17 cellular contexts compared by ENCODE assay signal in genomic region chr17:63820963-63821561, GRCh38. TPM values are rescaled to one million over a fixed set of nuclear protein-coding genes. Genes with fewer than 3 reads are reported as not detected.
A peak's percentile ranks its signal among the peaks of the same experiment; 100 is the strongest.
DNase-seq lines count a peak whose midpoint lies in the region; ATAC-seq and TF ChIP-seq lines count a peak whose summit lies in the region.
"Had no signal": no experiment of that assay in that cellular context is flagged by ENCODE, and none has a peak within 500 bp of the region (broad histone marks: within the 10 kb centered on the region; RNA-seq: fewer than 3 reads in every experiment).

No MANE protein-coding gene starts in this region.

- peak overlapping the region in 2 of 3 donors; percentile 15 to 22 for H3K27ac Mint-ChIP-seq in CD4-positive, CD25-positive, alpha-beta regulatory T cell
- peak overlapping the region; percentile 2 for H3K27ac Mint-ChIP-seq in activated T-helper 2 cell treated with anti-CD3 and anti-CD28 coated beads, Interferon-gamma antibody, Interleukin-2, Interleukin-4, amounts not matched to agents 10 μg/mL and 5 μg/mL and 100 μg/mL, durations not matched to agents 14 hours and 24 hours and 36 hours
- H3K27ac Mint-ChIP-seq in natural killer cell treated with Interleukin-12 subunit alpha and Interleukin-12 subunit beta and Interleukin-15 and Interleukin-18, amount 100 ng/mL, for 72 hours = peak overlapping the region; percentile 70 to 92

- peaks cover 8% of the 10 kb centered on the region for H3K4me1 ChIP-seq in CD4-positive, CD25-positive, alpha-beta regulatory T cell (ENCODE audit: control insufficient read depth, insufficient read depth, low read length, poor library complexity, severe bottlenecking)
- peaks cover 8% of the 10 kb centered on the region for H3K4me1 ChIP-seq in PC-9 (replicated peaks; ENCODE audit: insufficient read depth)
- H3K4me1 ChIP-seq: testis had no signal

- POLR2A ChIA-PET in PC-9 (lab: Charles Lee; ENCODE audit: unreplicated experiment) = no interaction called here

- H3K27me3 Mint-ChIP-seq in CD4-positive, CD25-positive, alpha-beta regulatory T cell = no peaks in the 10 kb centered on the region
- no peaks in the 10 kb centered on the region for H3K27me3 Mint-ChIP-seq in activated T-helper 2 cell treated with anti-CD3 and anti-CD28 coated beads, Interferon-gamma antibody, Interleukin-2, Interleukin-4, amounts not matched to agents 10 μg/mL and 5 μg/mL and 100 μg/mL, durations not matched to agents 14 hours and 24 hours and 36 hours (ENCODE audit: low read depth)
- no peaks in the 10 kb centered on the region for H3K27me3 Mint-ChIP-seq in natural killer cell treated with Interleukin-12 subunit alpha and Interleukin-12 subunit beta and Interleukin-15 and Interleukin-18, amount 100 ng/mL, for 72 hours

- no peak overlapping the region for H3K4me2 ChIP-seq in PC-9

- peak; percentile 5 for TF ChIP-seq POLR2A in GM19099 (IDR thresholded peaks at IDR 0.05; ENCODE audit: extremely low read depth, insufficient read length, low read depth)

- no TSS peak for BruUV-seq in PC-9 (replicated peaks; lab: Mats Ljungman, UMichigan)

- no peak for TF ChIP-seq CTCF in PC-9 (conservative IDR thresholded peaks at IDR 0.05)

- H3K27ac ChIP-seq in CD4-positive, CD25-positive, alpha-beta regulatory T cell (ENCODE audit: insufficient read depth, low read length, poor library complexity, severe bottlenecking) = no peak overlapping the region
- no peak overlapping the region for H3K27ac ChIP-seq in PC-9
- H3K27ac ChIP-seq: testis had no signal

- peaks cover 60% of the 10 kb centered on the region for H3K36me3 Mint-ChIP-seq in CD4-positive, CD25-positive, alpha-beta regulatory T cell
- H3K36me3 Mint-ChIP-seq in activated T-helper 2 cell treated with anti-CD3 and anti-CD28 coated beads, Interferon-gamma antibody, Interleukin-2, Interleukin-4, amounts not matched to agents 10 μg/mL and 5 μg/mL and 100 μg/mL, durations not matched to agents 14 hours and 24 hours and 36 hours (ENCODE audit: low read depth) = peaks cover 96% of the 10 kb centered on the region
- H3K36me3 Mint-ChIP-seq in natural killer cell treated with Interleukin-12 subunit alpha and Interleukin-12 subunit beta and Interleukin-15 and Interleukin-18, amount 100 ng/mL, for 72 hours = peaks cover 49% of the 10 kb centered on the region

- peaks cover 0 to 26% (median 14%) of the 10 kb centered on the region in 4 donors for H3K4me1 Mint-ChIP-seq in CD4-positive, CD25-positive, alpha-beta regulatory T cell
- peaks cover 25% of the 10 kb centered on the region for H3K4me1 Mint-ChIP-seq in activated T-helper 2 cell treated with anti-CD3 and anti-CD28 coated beads, Interferon-gamma antibody, Interleukin-2, Interleukin-4, amounts not matched to agents 10 μg/mL and 5 μg/mL and 100 μg/mL, durations not matched to agents 14 hours and 24 hours and 36 hours (ENCODE audit: low read depth)
- H3K4me1 Mint-ChIP-seq in natural killer cell treated with Interleukin-12 subunit alpha and Interleukin-12 subunit beta and Interleukin-15 and Interleukin-18, amount 100 ng/mL, for 72 hours (ENCODE audit: low read depth in 2 of 2) = peaks cover 36 to 38% of the 10 kb centered on the region in 2 donors

- ATAC-seq in CD4-positive, CD25-positive, alpha-beta regulatory T cell (ENCODE audit: low read depth in 2 of 2) = no peak
- ATAC-seq in natural killer cell treated with Interleukin-12 subunit alpha and Interleukin-12 subunit beta and Interleukin-15 and Interleukin-18, amount 100 ng/mL, for 72 hours = no peak
- ATAC-seq in GM19452 (IDR thresholded peaks at IDR 0.05; ENCODE audit: unreplicated experiment) = no peak
- no peak for ATAC-seq in GM21381 (IDR thresholded peaks at IDR 0.05; ENCODE audit: unreplicated experiment)
- ATAC-seq: left ventricle myocardium superior had no signal

- H3K9me3 Mint-ChIP-seq in CD4-positive, CD25-positive, alpha-beta regulatory T cell = no peaks in the 10 kb centered on the region
- H3K9me3 Mint-ChIP-seq in activated T-helper 2 cell treated with anti-CD3 and anti-CD28 coated beads, Interferon-gamma antibody, Interleukin-2, Interleukin-4, amounts not matched to agents 10 μg/mL and 5 μg/mL and 100 μg/mL, durations not matched to agents 14 hours and 24 hours and 36 hours = no peaks in the 10 kb centered on the region
- H3K9me3 Mint-ChIP-seq in natural killer cell treated with Interleukin-12 subunit alpha and Interleukin-12 subunit beta and Interleukin-15 and Interleukin-18, amount 100 ng/mL, for 72 hours = no peaks in the 10 kb centered on the region

- no peak for DNase-seq in CD4-positive, CD25-positive, alpha-beta regulatory T cell
- DNase-seq in activated T-helper 2 cell treated with anti-CD3 and anti-CD28 coated beads, Interferon-gamma antibody, Interleukin-2, Interleukin-4, amounts not matched to agents 10 μg/mL and 5 μg/mL and 100 μg/mL, durations not matched to agents 14 hours and 24 hours and 36 hours (ENCODE audit: low spot score) = no peak
- no peak for DNase-seq in natural killer cell treated with Interleukin-12 subunit alpha and Interleukin-12 subunit beta and Interleukin-15 and Interleukin-18, amount 100 ng/mL, for 72 hours (ENCODE audit: low spot score)
- no peak for DNase-seq in PC-9
- DNase-seq: activated CD8-positive, alpha-beta memory T cell treated with anti-CD3 and anti-CD28 coated beads, Interleukin-2, amount 50 U/mL, for 4 hours; amygdala; C1 segment of cervical spinal cord; GOT3; left ventricle myocardium superior; NCI-H2081 treated with DMSO at 0.1 percent for 48 hours; NCI-H526 treated with DMSO at 0.1 percent for 48 hours; OCI-M1; retina; testis had no signal

- no peaks in the 10 kb centered on the region for H3K9me3 ChIP-seq in CD4-positive, CD25-positive, alpha-beta regulatory T cell (ENCODE audit: control insufficient read depth in 2 of 2, low read length in 2 of 2)
- no peaks in the 10 kb centered on the region for H3K9me3 ChIP-seq in PC-9 (ENCODE audit: insufficient read depth, low read depth)
- H3K9me3 ChIP-seq: testis had no signal

- peaks cover 90% of the 10 kb centered on the region for H3K36me3 ChIP-seq in CD4-positive, CD25-positive, alpha-beta regulatory T cell (ENCODE audit: control insufficient read depth, insufficient read depth, low read length)
- peaks cover 67% of the 10 kb centered on the region for H3K36me3 ChIP-seq in PC-9 (ENCODE audit: low read depth)

- H3K27me3 ChIP-seq in CD4-positive, CD25-positive, alpha-beta regulatory T cell (ENCODE audit: control insufficient read depth, insufficient read depth, low read length) = no peaks in the 10 kb centered on the region
- no peaks in the 10 kb centered on the region for H3K27me3 ChIP-seq in PC-9 (ENCODE audit: insufficient read depth, low read depth)
- H3K27me3 ChIP-seq: testis had no signal

- intact Hi-C loops in activated T-helper 2 cell treated with anti-CD3 and anti-CD28 coated beads, Interferon-gamma antibody, Interleukin-2, Interleukin-4, amounts not matched to agents 10 μg/mL and 5 μg/mL and 100 μg/mL, durations not matched to agents 14 hours and 24 hours and 36 hours (cut with micrococcal nuclease) = no loop called here
- intact Hi-C loops in PC-9 (cut with micrococcal nuclease; ENCODE audit: unreplicated experiment) = no loop called here

- peaks cover 24% of the 10 kb centered on the region for H3K79me2 ChIP-seq in PC-9 (ENCODE audit: low read depth)

- H3K9me2 ChIP-seq in PC-9 (ENCODE audit: insufficient read depth) = no peaks in the 10 kb centered on the region

- peak overlapping the region in 1 of 4 donors; percentile 66 for H3K4me3 Mint-ChIP-seq in CD4-positive, CD25-positive, alpha-beta regulatory T cell
- peak overlapping the region; percentile 38 for H3K4me3 Mint-ChIP-seq in activated T-helper 2 cell treated with anti-CD3 and anti-CD28 coated beads, Interferon-gamma antibody, Interleukin-2, Interleukin-4, amounts not matched to agents 10 μg/mL and 5 μg/mL and 100 μg/mL, durations not matched to agents 14 hours and 24 hours and 36 hours (ENCODE audit: low read depth)
- no peak overlapping the region for H3K4me3 Mint-ChIP-seq in natural killer cell treated with Interleukin-12 subunit alpha and Interleukin-12 subunit beta and Interleukin-15 and Interleukin-18, amount 100 ng/mL, for 72 hours

- CTCF ChIA-PET in PC-9 (lab: Charles Lee) = no interaction called here

- H3F3A ChIP-seq in PC-9 (ENCODE audit: insufficient read depth, low read depth) = peaks cover 61% of the 10 kb centered on the region

- no peak overlapping the region for H2AFZ ChIP-seq in PC-9

- no peak overlapping the region for H3K4me3 ChIP-seq in CD4-positive, CD25-positive, alpha-beta regulatory T cell (ENCODE audit: low read depth, low read length)
- H3K4me3 ChIP-seq in PC-9 = no peak overlapping the region
- H3K4me3 ChIP-seq: testis had no signal

- peaks cover 46% of the 10 kb centered on the region for H4K20me1 ChIP-seq in PC-9 (ENCODE audit: insufficient read depth)

RNA-seq across cellular contexts. Expression of gene PSMC5, which starts 6.2 kb away (rescaled TPM):
- 84.8 TPM for total RNA-seq in CD4-positive, CD25-positive, alpha-beta regulatory T cell
- polyA plus RNA-seq in CD4-positive, CD25-positive, alpha-beta regulatory T cell = 100 to 1,000 TPM; 140 to 222 (median 169) TPM
- total RNA-seq in activated T-helper 2 cell treated with anti-CD3 and anti-CD28 coated beads, Interferon-gamma antibody, Interleukin-2, Interleukin-4, amounts not matched to agents 10 μg/mL and 5 μg/mL and 100 μg/mL, durations not matched to agents 14 hours and 24 hours and 36 hours = 185 and 204 TPM in 2 replicates
- total RNA-seq in natural killer cell treated with Interleukin-12 subunit alpha and Interleukin-12 subunit beta and Interleukin-15 and Interleukin-18, amount 100 ng/mL, for 72 hours = 100 to 1,000 TPM; 163 to 202 TPM
- 128 and 150 TPM in 2 replicates for total RNA-seq in PC-9 (2021)

RNA-seq across cellular contexts. Expression of gene FTSJ3, which starts 6.4 kb away (rescaled TPM):
- 39.4 TPM for total RNA-seq in CD4-positive, CD25-positive, alpha-beta regulatory T cell
- polyA plus RNA-seq in CD4-positive, CD25-positive, alpha-beta regulatory T cell = 10 to 100 TPM; 19.9 to 25.0 (median 23.1) TPM
- total RNA-seq in activated T-helper 2 cell treated with anti-CD3 and anti-CD28 coated beads, Interferon-gamma antibody, Interleukin-2, Interleukin-4, amounts not matched to agents 10 μg/mL and 5 μg/mL and 100 μg/mL, durations not matched to agents 14 hours and 24 hours and 36 hours = 75.0 and 80.7 TPM in 2 replicates
- total RNA-seq in natural killer cell treated with Interleukin-12 subunit alpha and Interleukin-12 subunit beta and Interleukin-15 and Interleukin-18, amount 100 ng/mL, for 72 hours = 100 to 1,000 TPM in 1 of 2 donors, 10 to 100 TPM in 1; 74.2 to 116 TPM
- total RNA-seq in PC-9 (2021) = 36.9 and 44.0 TPM in 2 replicates

RNA-seq across cellular contexts. Expression of gene SMARCD2, which starts 21.4 kb away (rescaled TPM):
- 132 TPM for total RNA-seq in CD4-positive, CD25-positive, alpha-beta regulatory T cell
- polyA plus RNA-seq in CD4-positive, CD25-positive, alpha-beta regulatory T cell = 100 to 1,000 TPM; 104 to 149 (median 113) TPM
- 129 and 130 TPM in 2 replicates for total RNA-seq in activated T-helper 2 cell treated with anti-CD3 and anti-CD28 coated beads, Interferon-gamma antibody, Interleukin-2, Interleukin-4, amounts not matched to agents 10 μg/mL and 5 μg/mL and 100 μg/mL, durations not matched to agents 14 hours and 24 hours and 36 hours
- 100 to 1,000 TPM; 102 to 136 TPM for total RNA-seq in natural killer cell treated with Interleukin-12 subunit alpha and Interleukin-12 subunit beta and Interleukin-15 and Interleukin-18, amount 100 ng/mL, for 72 hours
- total RNA-seq in PC-9 (2021) = 73.6 and 98.7 TPM in 2 replicates

RNA-seq across cellular contexts. Expression of gene DDX42, which starts 47.1 kb away (rescaled TPM):
- 94.3 TPM for total RNA-seq in CD4-positive, CD25-positive, alpha-beta regulatory T cell
- 10 to 100 TPM in 2 of 4 donors, 1 to 10 TPM in 2; 8.2 to 14.7 (median 11.4) TPM for polyA plus RNA-seq in CD4-positive, CD25-positive, alpha-beta regulatory T cell
- total RNA-seq in activated T-helper 2 cell treated with anti-CD3 and anti-CD28 coated beads, Interferon-gamma antibody, Interleukin-2, Interleukin-4, amounts not matched to agents 10 μg/mL and 5 μg/mL and 100 μg/mL, durations not matched to agents 14 hours and 24 hours and 36 hours = 138 and 144 TPM in 2 replicates
- total RNA-seq in natural killer cell treated with Interleukin-12 subunit alpha and Interleukin-12 subunit beta and Interleukin-15 and Interleukin-18, amount 100 ng/mL, for 72 hours = 100 to 1,000 TPM; 107 to 161 TPM
- total RNA-seq in PC-9 (2021) = 107 and 130 TPM in 2 replicates

RNA-seq across cellular contexts. Expression of gene CCDC47, which starts 47.7 kb away (rescaled TPM):
- total RNA-seq in CD4-positive, CD25-positive, alpha-beta regulatory T cell = 35.4 TPM
- polyA plus RNA-seq in CD4-positive, CD25-positive, alpha-beta regulatory T cell = 10 to 100 TPM; 35.7 to 47.9 (median 41.3) TPM
- total RNA-seq in activated T-helper 2 cell treated with anti-CD3 and anti-CD28 coated beads, Interferon-gamma antibody, Interleukin-2, Interleukin-4, amounts not matched to agents 10 μg/mL and 5 μg/mL and 100 μg/mL, durations not matched to agents 14 hours and 24 hours and 36 hours = 70.0 and 73.7 TPM in 2 replicates
- total RNA-seq in natural killer cell treated with Interleukin-12 subunit alpha and Interleukin-12 subunit beta and Interleukin-15 and Interleukin-18, amount 100 ng/mL, for 72 hours = 100 to 1,000 TPM in 1 of 2 donors, 10 to 100 TPM in 1; 72.6 to 102 TPM
- 64.0 and 89.3 TPM in 2 replicates for total RNA-seq in PC-9 (2021)

Comparison
In these comparisons a context has a peak if more than half of its experiments do, and no peak if none do; other contexts are left out.
1. H3K27ac Mint-ChIP-seq: peak in every context shown above with its lines; median percentile 81 in natural killer cell treated with Interleukin-12 subunit alpha and Interleukin-12 subunit beta and Interleukin-15 and Interleukin-18, amount 100 ng/mL, for 72 hours; 18 in CD4-positive, CD25-positive, alpha-beta regulatory T cell; 2 in activated T-helper 2 cell treated with anti-CD3 and anti-CD28 coated beads, Interferon-gamma antibody, Interleukin-2, Interleukin-4, amounts not matched to agents 10 μg/mL and 5 μg/mL and 100 μg/mL, durations not matched to agents 14 hours and 24 hours and 36 hours.